In the genomic region with DNA sequence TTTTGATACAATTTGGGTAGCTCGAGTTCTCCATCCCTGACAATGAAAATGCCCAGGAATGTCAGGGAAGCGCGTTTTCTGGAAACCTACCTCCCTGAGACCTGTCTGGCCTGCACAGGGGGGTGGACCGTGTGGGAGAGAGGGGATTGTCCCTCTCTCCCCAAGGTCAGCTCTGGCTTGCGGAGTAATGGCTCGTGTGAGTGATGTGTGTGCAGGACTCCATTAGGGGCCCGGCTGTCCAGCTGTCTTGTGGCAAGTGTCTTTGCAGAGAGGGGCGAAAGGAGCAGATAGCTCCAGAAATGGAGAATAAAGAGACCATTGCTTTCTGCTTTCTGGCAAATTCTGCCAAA, we compare ENCODE assay signal across 9 cellular contexts.
DNase-seq lines count a peak whose midpoint lies in the region; ATAC-seq and TF ChIP-seq lines count a peak whose summit lies in the region.
"Had no signal": no experiment of that assay in that cellular context is flagged by ENCODE, and none has a peak within 500 bp of the region (broad histone marks: within the 10 kb centered on the region; RNA-seq: fewer than 3 reads in every experiment).

No MANE protein-coding gene starts in this region.

- intact Hi-C loops in stomach (cut with DNase I; ENCODE audit: low total_unique reads), result no loop called here

- H3K4me3 Mint-ChIP-seq in T-helper 1 cell treated with Interleukin-12 subunit alpha and Interleukin-12 subunit beta and Interleukin-4 antibody, amounts not matched to agents 30 μg/mL and 1 μg/mL, for 36 hours, result peak overlapping the region; percentile 75
- H3K4me3 Mint-ChIP-seq in WTC11, result no peak overlapping the region

- no peak for ATAC-seq in WTC11
- no peak for ATAC-seq in GM18520 (IDR thresholded peaks at IDR 0.05; ENCODE audit: unreplicated experiment)

- H3K9me3 ChIP-seq in fibroblast of lung (ENCODE audit: control insufficient read depth, insufficient read depth, low read depth, low read length) (no peaks in the 10 kb centered on the region), stomach (no peaks in the 10 kb centered on the region)

- H3K27ac Mint-ChIP-seq in T-helper 1 cell treated with Interleukin-12 subunit alpha and Interleukin-12 subunit beta and Interleukin-4 antibody, amounts not matched to agents 30 μg/mL and 1 μg/mL, for 36 hours, result peak overlapping the region; percentile 96
- H3K27ac Mint-ChIP-seq in WTC11, result peak overlapping the region; percentile 17

- no peak for TF ChIP-seq EP300 in stomach (IDR thresholded peaks at IDR 0.05)

- no peaks in the 10 kb centered on the region for H3K27me3 Mint-ChIP-seq in T-helper 1 cell treated with Interleukin-12 subunit alpha and Interleukin-12 subunit beta and Interleukin-4 antibody, amounts not matched to agents 30 μg/mL and 1 μg/mL, for 36 hours (ENCODE audit: low read depth)
- no peaks in the 10 kb centered on the region for H3K27me3 Mint-ChIP-seq in WTC11 (ENCODE audit: low read depth)

- H3K27me3 ChIP-seq in fibroblast of lung (ENCODE audit: control insufficient read depth, insufficient read depth, low read length) (no peaks in the 10 kb centered on the region), stomach (no peaks in the 10 kb centered on the region)

- no peak for TF ChIP-seq POLR2A in stomach (IDR thresholded peaks at IDR 0.05)

- no peaks in the 10 kb centered on the region for H4K20me1 ChIP-seq in fibroblast of lung (ENCODE audit: control insufficient read depth, extremely low read depth, insufficient read depth, low read length)

- peaks cover 34% of the 10 kb centered on the region for H3K4me1 ChIP-seq in fibroblast of lung (ENCODE audit: control insufficient read depth, extremely low read depth, insufficient read depth, low read length)
- peaks cover 52 to 81% (median 73%) of the 10 kb centered on the region in 4 donors for H3K4me1 ChIP-seq in stomach

- no peaks in the 10 kb centered on the region for H3K36me3 ChIP-seq in fibroblast of lung (ENCODE audit: control insufficient read depth, insufficient read depth, low read length)
- no peaks in the 10 kb centered on the region for H3K36me3 ChIP-seq in stomach

- H3K4me1 Mint-ChIP-seq in T-helper 1 cell treated with Interleukin-12 subunit alpha and Interleukin-12 subunit beta and Interleukin-4 antibody, amounts not matched to agents 30 μg/mL and 1 μg/mL, for 36 hours (ENCODE audit: low read depth), result peaks cover 57% of the 10 kb centered on the region
- H3K4me1 Mint-ChIP-seq in WTC11, result peaks cover 40% of the 10 kb centered on the region

- POLR2A ChIA-PET in WTC11 (lab: Charles Lee), result no interaction called here

- no peak overlapping the region for H3K9ac ChIP-seq in fibroblast of lung (ENCODE audit: insufficient read depth, low read length)

- H3K4me3 ChIP-seq in fibroblast of lung (replicated peaks in 1 of 4; ENCODE audit: control extremely low read depth in 1 of 4, insufficient read depth in 1 of 4, low read depth in 3 of 4, low read length in 4 of 4) (no peak overlapping the region), stomach (no peak overlapping the region)

- no peak overlapping the region for H2AFZ ChIP-seq in fibroblast of lung (ENCODE audit: low read length)

- H3K9me3 Mint-ChIP-seq in T-helper 1 cell treated with Interleukin-12 subunit alpha and Interleukin-12 subunit beta and Interleukin-4 antibody, amounts not matched to agents 30 μg/mL and 1 μg/mL, for 36 hours, result no peaks in the 10 kb centered on the region
- H3K9me3 Mint-ChIP-seq in WTC11, result no peaks in the 10 kb centered on the region

- H3K79me2 ChIP-seq in fibroblast of lung (ENCODE audit: control insufficient read depth, insufficient read depth, low read length), result no peaks in the 10 kb centered on the region

- CTCF ChIA-PET in WTC11 (lab: Charles Lee), result interaction anchor here (1.0 to 4.3 kb wide), 3 partner anchors 18 to 290 kb away, joined by 3 to 30 read pairs (median 6); no protein-coding TSS in a partner anchor

- peak overlapping the region; percentile 75 for H3K4me2 ChIP-seq in fibroblast of lung (ENCODE audit: extremely low read depth, insufficient read depth, low read length)

- no peak overlapping the region for H3K27ac ChIP-seq in fibroblast of lung (ENCODE audit: insufficient read depth, low read length)
- peak overlapping the region in 4 of 5 donors; percentile 48 to 84 (median 78) for H3K27ac ChIP-seq in stomach

- no peak for TF ChIP-seq CTCF in WTC11 (IDR thresholded peaks at IDR 0.05)
- no peak for TF ChIP-seq CTCF in fibroblast of lung (conservative IDR thresholded peaks at IDR 0.05 in 1 of 2, IDR thresholded peaks at IDR 0.05 in 1 of 2; ENCODE audit: low read depth in 1 of 2, low read length in 2 of 2)
- no peak for TF ChIP-seq CTCF in stomach (IDR thresholded peaks at IDR 0.05)

- H3K36me3 Mint-ChIP-seq in T-helper 1 cell treated with Interleukin-12 subunit alpha and Interleukin-12 subunit beta and Interleukin-4 antibody, amounts not matched to agents 30 μg/mL and 1 μg/mL, for 36 hours (ENCODE audit: low read depth), result peaks cover 21% of the 10 kb centered on the region
- no peaks in the 10 kb centered on the region for H3K36me3 Mint-ChIP-seq in WTC11

- DNase-seq in T-helper 1 cell (no peak), WTC11 (ENCODE audit: low spot score) (no peak), fibroblast of lung (ENCODE audit: low read depth in 2 of 2) (no peak), stomach (no peak), OCI-M1 (lab: John Stamatoyannopoulos, UW) (no peak), epidermal melanocyte (ENCODE audit: insufficient read length, low spot score) (no peak)
- DNase-seq: NCI-H524 had no signal

- WGBS in stomach, 5 donors, result 61 to 70% (median 63%) methylated on average over 8 of the region's 8 CpGs

TF ChIP-seq in WTC11, 78 proteins besides CTCF, POLR2A, EP300 and RAD21:
- no peak for TF ChIP-seq GRHL2 (CRISPR knock-in tag; IDR thresholded peaks at IDR 0.05; ENCODE audit: insufficient replicate concordance, severe bottlenecking)
- no peak for TF ChIP-seq MXD4 (CRISPR knock-in tag; IDR thresholded peaks at IDR 0.05; ENCODE audit: borderline replicate concordance)
- no peak for TF ChIP-seq CREM (CRISPR knock-in tag; IDR thresholded peaks at IDR 0.05)
- no peak for TF ChIP-seq ZNF423 (CRISPR knock-in tag; IDR thresholded peaks at IDR 0.05)
- no peak for TF ChIP-seq ETV6 (CRISPR knock-in tag; IDR thresholded peaks at IDR 0.05)
- TF ChIP-seq ZNF317 (CRISPR knock-in tag; IDR thresholded peaks at IDR 0.05; ENCODE audit: borderline replicate concordance, low read depth), result no peak
- no peak for TF ChIP-seq ZNF121 (CRISPR knock-in tag; IDR thresholded peaks at IDR 0.05)
- TF ChIP-seq, protein P1, sequence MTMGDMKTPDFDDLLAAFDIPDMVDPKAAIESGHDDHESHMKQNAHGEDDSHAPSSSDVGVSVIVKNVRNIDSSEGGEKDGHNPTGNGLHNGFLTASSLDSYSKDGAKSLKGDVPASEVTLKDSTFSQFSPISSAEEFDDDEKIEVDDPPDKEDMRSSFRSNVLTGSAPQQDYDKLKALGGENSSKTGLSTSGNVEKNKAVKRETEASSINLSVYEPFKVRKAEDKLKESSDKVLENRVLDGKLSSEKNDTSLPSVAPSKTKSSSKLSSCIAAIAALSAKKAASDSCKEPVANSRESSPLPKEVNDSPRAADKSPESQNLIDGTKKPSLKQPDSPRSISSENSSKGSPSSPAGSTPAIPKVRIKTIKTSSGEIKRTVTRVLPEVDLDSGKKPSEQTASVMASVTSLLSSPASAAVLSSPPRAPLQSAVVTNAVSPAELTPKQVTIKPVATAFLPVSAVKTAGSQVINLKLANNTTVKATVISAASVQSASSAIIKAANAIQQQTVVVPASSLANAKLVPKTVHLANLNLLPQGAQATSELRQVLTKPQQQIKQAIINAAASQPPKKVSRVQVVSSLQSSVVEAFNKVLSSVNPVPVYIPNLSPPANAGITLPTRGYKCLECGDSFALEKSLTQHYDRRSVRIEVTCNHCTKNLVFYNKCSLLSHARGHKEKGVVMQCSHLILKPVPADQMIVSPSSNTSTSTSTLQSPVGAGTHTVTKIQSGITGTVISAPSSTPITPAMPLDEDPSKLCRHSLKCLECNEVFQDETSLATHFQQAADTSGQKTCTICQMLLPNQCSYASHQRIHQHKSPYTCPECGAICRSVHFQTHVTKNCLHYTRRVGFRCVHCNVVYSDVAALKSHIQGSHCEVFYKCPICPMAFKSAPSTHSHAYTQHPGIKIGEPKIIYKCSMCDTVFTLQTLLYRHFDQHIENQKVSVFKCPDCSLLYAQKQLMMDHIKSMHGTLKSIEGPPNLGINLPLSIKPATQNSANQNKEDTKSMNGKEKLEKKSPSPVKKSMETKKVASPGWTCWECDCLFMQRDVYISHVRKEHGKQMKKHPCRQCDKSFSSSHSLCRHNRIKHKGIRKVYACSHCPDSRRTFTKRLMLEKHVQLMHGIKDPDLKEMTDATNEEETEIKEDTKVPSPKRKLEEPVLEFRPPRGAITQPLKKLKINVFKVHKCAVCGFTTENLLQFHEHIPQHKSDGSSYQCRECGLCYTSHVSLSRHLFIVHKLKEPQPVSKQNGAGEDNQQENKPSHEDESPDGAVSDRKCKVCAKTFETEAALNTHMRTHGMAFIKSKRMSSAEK (CRISPR knock-in tag; IDR thresholded peaks at IDR 0.05; ENCODE audit: borderline replicate concordance), result no peak
- no peak for TF ChIP-seq ZNF416 (CRISPR knock-in tag; IDR thresholded peaks at IDR 0.05)
- TF ChIP-seq NR1H2 (CRISPR knock-in tag; IDR thresholded peaks at IDR 0.05), result no peak
- no peak for TF ChIP-seq ZMAT4 (CRISPR knock-in tag; IDR thresholded peaks at IDR 0.05)
- TF ChIP-seq FOXP4 (CRISPR knock-in tag; IDR thresholded peaks at IDR 0.05), result no peak
